Comparison of ENCODE assay signal across 12 cellular contexts in genomic region chr7:154912921-154913644, GRCh38.
A peak's percentile ranks its signal among the peaks of the same experiment; 100 is the strongest.
DNase-seq lines count a peak whose midpoint lies in the region; ATAC-seq, FAIRE-seq and TF ChIP-seq lines count a peak whose summit lies in the region.
"Had no signal": no experiment of that assay in that cellular context is flagged by ENCODE, and none has a peak within 500 bp of the region (broad histone marks: within the 10 kb centered on the region; RNA-seq: fewer than 3 reads in every experiment).

No MANE protein-coding gene starts in this region.

- DNase-seq in GM23338 (ENCODE audit: low spot score) (no peak), caudate nucleus (lab: John Stamatoyannopoulos, UW) (peak in 3 of 61 donors; percentile 18 to 35 (median 35)), kidney (peak; percentile 41), NCI-H1417 treated with DMSO at 0.1 percent for 48 hours (lab: John Stamatoyannopoulos, UW) (no peak), type B pancreatic cell (ENCODE audit: extremely low spot score, unreplicated experiment) (no peak), NCI-H510A (lab: John Stamatoyannopoulos, UW) (no peak), AG08396 (ENCODE audit: low spot score) (no peak)
- DNase-seq in stimulated activated effector memory CD8-positive, alpha-beta T cell treated with anti-CD3 and anti-CD28 coated beads, Interleukin-12 subunit alpha, Interleukin-12 subunit beta, amount 100 ng/mL, for 72 hours (ENCODE audit: low spot score in 2 of 2), result no peak

- H3K4me1 ChIP-seq in GM23338 (ENCODE audit: insufficient read depth) (peaks cover 2% of the 10 kb centered on the region; the same call in 1 of the 2 replicates), kidney (ENCODE audit: control insufficient read depth in 1 of 2, insufficient read depth in 1 of 2, low read depth in 1 of 2, low read length in 2 of 2) (peaks cover 3 to 6% of the 10 kb centered on the region in 2 donors)
- H3K4me1 ChIP-seq: prostate gland had no signal

- H4K20me1 ChIP-seq in GM23338 (replicated peaks; ENCODE audit: insufficient read depth), result no peaks in the 10 kb centered on the region

- H3K9me3 Mint-ChIP-seq in GM23338 (peaks cover 31% of the 10 kb centered on the region), type B pancreatic cell (peaks cover 9% of the 10 kb centered on the region)
- H3K9me3 Mint-ChIP-seq in stimulated activated effector memory CD8-positive, alpha-beta T cell treated with anti-CD3 and anti-CD28 coated beads, Interleukin-12 subunit alpha, Interleukin-12 subunit beta, amount 100 ng/mL, for 72 hours, result peaks cover 3% of the 10 kb centered on the region
- H3K9me3 Mint-ChIP-seq: activated naive CD4-positive, alpha-beta T cell treated with anti-CD3 and anti-CD28 coated beads, Interleukin-2, amount 50 U/mL, for 72 hours had no signal

- H3F3A ChIP-seq in GM23338 (replicated peaks; ENCODE audit: low read depth), result no peaks in the 10 kb centered on the region

- H3K9me3 ChIP-seq in kidney (ENCODE audit: control insufficient read depth in 1 of 2, low read length in 2 of 2), result peaks cover 0 to 4% of the 10 kb centered on the region in 2 donors
- H3K9me3 ChIP-seq: ascending aorta, prostate gland had no signal

- H3K36me3 ChIP-seq in GM23338 (ENCODE audit: insufficient read depth) (no peaks in the 10 kb centered on the region; the same call in 1 of the 2 replicates), kidney (ENCODE audit: control insufficient read depth in 1 of 2, insufficient read depth in 2 of 2, low read length in 2 of 2) (no peaks in the 10 kb centered on the region)
- H3K36me3 ChIP-seq: ascending aorta, prostate gland had no signal

- H3K27me3 Mint-ChIP-seq in GM23338 (ENCODE audit: insufficient read depth, low read depth, poor library complexity) (peaks cover 25% of the 10 kb centered on the region), type B pancreatic cell (peaks cover 13% of the 10 kb centered on the region)

- no peak overlapping the region for H3K4me3 Mint-ChIP-seq in GM23338
- peak overlapping the region; percentile 75 for H3K4me3 Mint-ChIP-seq in stimulated activated effector memory CD8-positive, alpha-beta T cell treated with anti-CD3 and anti-CD28 coated beads, Interleukin-12 subunit alpha, Interleukin-12 subunit beta, amount 100 ng/mL, for 72 hours
- no peak overlapping the region for H3K4me3 Mint-ChIP-seq in type B pancreatic cell

- H3K4me1 Mint-ChIP-seq in GM23338, result peaks cover 7% of the 10 kb centered on the region; the same call in 2 of the 3 replicates
- H3K4me1 Mint-ChIP-seq in stimulated activated effector memory CD8-positive, alpha-beta T cell treated with anti-CD3 and anti-CD28 coated beads, Interleukin-12 subunit alpha, Interleukin-12 subunit beta, amount 100 ng/mL, for 72 hours, result peaks cover 6% of the 10 kb centered on the region
- H3K4me1 Mint-ChIP-seq in type B pancreatic cell (ENCODE audit: unreplicated experiment), result no peaks in the 10 kb centered on the region

- no peaks in the 10 kb centered on the region for H3K79me2 ChIP-seq in GM23338 (replicated peaks; ENCODE audit: insufficient read depth)

- H3K36me3 Mint-ChIP-seq in GM23338 (ENCODE audit: low read depth), result peaks cover 10% of the 10 kb centered on the region
- no peaks in the 10 kb centered on the region for H3K36me3 Mint-ChIP-seq in stimulated activated effector memory CD8-positive, alpha-beta T cell treated with anti-CD3 and anti-CD28 coated beads, Interleukin-12 subunit alpha, Interleukin-12 subunit beta, amount 100 ng/mL, for 72 hours
- H3K36me3 Mint-ChIP-seq in type B pancreatic cell, result no peaks in the 10 kb centered on the region
- H3K36me3 Mint-ChIP-seq: activated naive CD4-positive, alpha-beta T cell treated with anti-CD3 and anti-CD28 coated beads, Interleukin-2, amount 50 U/mL, for 72 hours; CD4-positive, alpha-beta memory T cell had no signal

- H3K9ac ChIP-seq in kidney (ENCODE audit: low read length in 2 of 2), result no peak overlapping the region

- no peak overlapping the region for H3K4me2 ChIP-seq in GM23338

- H3K27ac Mint-ChIP-seq in GM23338 (no peak overlapping the region), type B pancreatic cell (no peak overlapping the region)
- peak overlapping the region; percentile 81 for H3K27ac Mint-ChIP-seq in stimulated activated effector memory CD8-positive, alpha-beta T cell treated with anti-CD3 and anti-CD28 coated beads, Interleukin-12 subunit alpha, Interleukin-12 subunit beta, amount 100 ng/mL, for 72 hours

- H3K4me3 ChIP-seq in GM23338, result peak overlapping the region; percentile 56; the same call in 1 of the 2 replicates
- H3K4me3 ChIP-seq in kidney (ENCODE audit: low read length in 2 of 2), result no peak overlapping the region
- H3K4me3 ChIP-seq: prostate gland had no signal

- H2AFZ ChIP-seq in GM23338, result peak overlapping the region; percentile 38; the same call in 1 of the 2 replicates

- FAIRE-seq in kidney (lab: Jason Lieb, UNC), result no peak

- no peaks in the 10 kb centered on the region for H3K9me2 ChIP-seq in GM23338 (ENCODE audit: insufficient read depth)

- intact Hi-C loops in kidney (cut with DNase I), result no loop called here

- H3K27ac ChIP-seq in GM23338 (ENCODE audit: low read depth) (no peak overlapping the region), caudate nucleus (ENCODE audit: low read depth, low read length) (peak overlapping the region; percentile 44), kidney (ENCODE audit: low read depth in 2 of 2, low read length in 2 of 2) (no peak overlapping the region)
- H3K27ac ChIP-seq: ascending aorta, prostate gland had no signal

- H3K27me3 ChIP-seq in GM23338 (ENCODE audit: insufficient read depth), result peaks cover 14% of the 10 kb centered on the region; the same call in 1 of the 2 replicates

- TF ChIP-seq CTCF in GM23338 (conservative IDR thresholded peaks at IDR 0.05; ENCODE audit: low read depth in 2 of 2) (no peak), kidney (IDR thresholded peaks at IDR 0.05; ENCODE audit: borderline replicate concordance, extremely low read depth, insufficient read depth) (no peak), type B pancreatic cell (conservative IDR thresholded peaks at IDR 0.05) (no peak)

- no peak for ATAC-seq in GM23338
- ATAC-seq in stimulated activated effector memory CD8-positive, alpha-beta T cell treated with anti-CD3 and anti-CD28 coated beads, Interleukin-12 subunit alpha, Interleukin-12 subunit beta, amount 100 ng/mL, for 72 hours, result no peak

TF ChIP-seq in GM23338, 12 proteins besides CTCF, POLR2A, EP300 and RAD21 (continues in another document):
- TF ChIP-seq NANOG (IDR thresholded peaks at IDR 0.05; ENCODE audit: borderline replicate concordance), result no peak
- no peak for TF ChIP-seq ZNF462 (CRISPR knock-in tag; IDR thresholded peaks at IDR 0.05)
- TF ChIP-seq POLR2AphosphoS5 (IDR thresholded peaks at IDR 0.05; ENCODE audit: low read depth), result no peak
